ENCODE assay signal across 1 cellular context in the genomic region with DNA sequence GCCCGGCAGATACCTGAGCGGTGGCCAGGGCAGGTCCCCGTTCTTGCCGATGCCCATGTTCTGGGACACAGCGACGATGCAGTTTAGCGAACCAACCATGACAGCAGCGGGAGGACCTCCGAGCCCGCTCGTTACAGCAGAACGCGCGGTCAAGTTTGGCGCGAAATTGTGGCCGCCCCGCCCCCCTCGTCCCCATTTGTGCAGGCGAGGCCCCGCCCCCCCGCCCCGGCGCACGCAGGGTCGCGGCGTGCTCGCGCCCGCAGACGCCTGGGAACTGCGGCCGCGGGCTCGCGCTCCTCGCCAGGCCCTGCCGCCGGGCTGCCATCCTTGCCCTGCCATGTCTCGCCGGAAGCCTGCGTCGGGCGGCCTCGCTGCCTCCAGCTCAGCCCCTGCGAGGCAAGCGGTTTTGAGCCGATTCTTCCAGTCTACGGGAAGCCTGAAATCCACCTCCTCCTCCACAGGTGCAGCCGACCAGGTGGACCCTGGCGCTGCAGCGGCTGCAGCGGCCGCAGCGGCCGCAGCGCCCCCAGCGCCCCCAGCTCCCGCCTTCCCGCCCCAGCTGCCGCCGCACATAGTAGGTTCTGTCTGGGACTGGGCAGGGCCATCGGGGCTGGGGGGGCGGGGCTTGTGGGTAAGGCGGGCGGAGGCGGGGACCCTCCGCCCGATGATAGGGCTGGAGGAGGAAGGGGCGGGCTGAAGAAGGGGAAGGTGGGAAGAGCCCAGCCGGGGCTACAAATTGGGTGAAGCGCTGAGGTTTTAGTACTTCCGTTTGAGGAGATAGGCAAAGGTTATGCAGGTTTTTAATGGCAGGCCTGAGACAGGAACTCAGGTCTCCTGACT.
A peak's percentile ranks its signal among the peaks of the same experiment; 100 is the strongest.
TF ChIP-seq lines count a peak whose summit lies in the region.

A gene (minus strand): TSS at position 593 of the 840 bp plus-strand sequence. CDS start 494 bp downstream, at position 99.
A gene (plus strand): TSS at position 262 of the 840 bp plus-strand sequence. CDS start 76 bp downstream, at position 338.

TF ChIP-seq in HepG2, 621 proteins besides CTCF, POLR2A, EP300 and RAD21 (continued from another document and continues in another):
- TF ChIP-seq, protein P1, sequence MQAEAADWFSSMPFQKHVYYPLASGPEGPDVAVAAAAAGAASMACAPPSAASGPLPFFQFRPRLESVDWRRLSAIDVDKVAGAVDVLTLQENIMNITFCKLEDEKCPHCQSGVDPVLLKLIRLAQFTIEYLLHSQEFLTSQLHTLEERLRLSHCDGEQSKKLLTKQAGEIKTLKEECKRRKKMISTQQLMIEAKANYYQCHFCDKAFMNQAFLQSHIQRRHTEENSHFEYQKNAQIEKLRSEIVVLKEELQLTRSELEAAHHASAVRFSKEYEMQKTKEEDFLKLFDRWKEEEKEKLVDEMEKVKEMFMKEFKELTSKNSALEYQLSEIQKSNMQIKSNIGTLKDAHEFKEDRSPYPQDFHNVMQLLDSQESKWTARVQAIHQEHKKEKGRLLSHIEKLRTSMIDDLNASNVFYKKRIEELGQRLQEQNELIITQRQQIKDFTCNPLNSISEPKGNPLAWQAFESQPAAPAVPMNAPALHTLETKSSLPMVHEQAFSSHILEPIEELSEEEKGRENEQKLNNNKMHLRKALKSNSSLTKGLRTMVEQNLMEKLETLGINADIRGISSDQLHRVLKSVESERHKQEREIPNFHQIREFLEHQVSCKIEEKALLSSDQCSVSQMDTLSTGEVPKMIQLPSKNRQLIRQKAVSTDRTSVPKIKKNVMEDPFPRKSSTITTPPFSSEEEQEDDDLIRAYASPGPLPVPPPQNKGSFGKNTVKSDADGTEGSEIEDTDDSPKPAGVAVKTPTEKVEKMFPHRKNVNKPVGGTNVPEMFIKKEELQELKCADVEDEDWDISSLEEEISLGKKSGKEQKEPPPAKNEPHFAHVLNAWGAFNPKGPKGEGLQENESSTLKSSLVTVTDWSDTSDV (CRISPR knock-in tag; IDR thresholded peaks at IDR 0.05): peak; percentile 65; the same call in 1 of the 2 replicates
- TF ChIP-seq MLLT10 (CRISPR knock-in tag; IDR thresholded peaks at IDR 0.05): no peak
- TF ChIP-seq NBN (conservative IDR thresholded peaks at IDR 0.05): no peak
- TF ChIP-seq MAFG (CRISPR knock-in tag; IDR thresholded peaks at IDR 0.05): no peak
- TF ChIP-seq ZIK1 (CRISPR knock-in tag; IDR thresholded peaks at IDR 0.05; ENCODE audit: borderline replicate concordance, low read depth): no peak
- TF ChIP-seq ZFP36L2 (CRISPR knock-in tag; IDR thresholded peaks at IDR 0.05): no peak
- no peak; the same call in 1 of the 2 replicates for TF ChIP-seq TGIF2 (CRISPR knock-in tag; IDR thresholded peaks at IDR 0.05)
- 0 out of 2 replicates have a peak, but pooled peaks have one; percentile 22 for TF ChIP-seq ZNF160 (CRISPR knock-in tag; IDR thresholded peaks at IDR 0.05)
- TF ChIP-seq KDM3A (CRISPR knock-in tag; IDR thresholded peaks at IDR 0.05; ENCODE audit: low read depth): no peak
- TF ChIP-seq ZNF737 (CRISPR knock-in tag; IDR thresholded peaks at IDR 0.05; ENCODE audit: borderline replicate concordance): no peak
- 0 out of 2 replicates have a peak, but pooled peaks have one; percentile 45 for TF ChIP-seq ZNF350 (CRISPR knock-in tag; IDR thresholded peaks at IDR 0.05; ENCODE audit: borderline replicate concordance, low read depth)
- TF ChIP-seq, protein P2, sequence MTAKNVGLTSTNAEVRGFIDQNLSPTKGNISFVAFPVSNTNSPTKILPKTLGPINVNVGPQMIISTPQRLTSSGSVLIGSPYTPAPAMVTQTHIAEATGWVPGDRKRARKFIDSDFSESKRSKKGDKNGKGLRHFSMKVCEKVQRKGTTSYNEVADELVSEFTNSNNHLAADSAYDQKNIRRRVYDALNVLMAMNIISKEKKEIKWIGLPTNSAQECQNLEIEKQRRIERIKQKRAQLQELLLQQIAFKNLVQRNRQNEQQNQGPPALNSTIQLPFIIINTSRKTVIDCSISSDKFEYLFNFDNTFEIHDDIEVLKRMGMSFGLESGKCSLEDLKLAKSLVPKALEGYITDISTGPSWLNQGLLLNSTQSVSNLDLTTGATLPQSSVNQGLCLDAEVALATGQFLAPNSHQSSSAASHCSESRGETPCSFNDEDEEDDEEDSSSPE (CRISPR knock-in tag; IDR thresholded peaks at IDR 0.05): peak; percentile 90
- no peak for TF ChIP-seq ZNF605 (CRISPR knock-in tag; IDR thresholded peaks at IDR 0.05)
- TF ChIP-seq ZNF772 (CRISPR knock-in tag; IDR thresholded peaks at IDR 0.05): peak; percentile 68; the same call in 1 of the 2 replicates
- TF ChIP-seq, protein P3, sequence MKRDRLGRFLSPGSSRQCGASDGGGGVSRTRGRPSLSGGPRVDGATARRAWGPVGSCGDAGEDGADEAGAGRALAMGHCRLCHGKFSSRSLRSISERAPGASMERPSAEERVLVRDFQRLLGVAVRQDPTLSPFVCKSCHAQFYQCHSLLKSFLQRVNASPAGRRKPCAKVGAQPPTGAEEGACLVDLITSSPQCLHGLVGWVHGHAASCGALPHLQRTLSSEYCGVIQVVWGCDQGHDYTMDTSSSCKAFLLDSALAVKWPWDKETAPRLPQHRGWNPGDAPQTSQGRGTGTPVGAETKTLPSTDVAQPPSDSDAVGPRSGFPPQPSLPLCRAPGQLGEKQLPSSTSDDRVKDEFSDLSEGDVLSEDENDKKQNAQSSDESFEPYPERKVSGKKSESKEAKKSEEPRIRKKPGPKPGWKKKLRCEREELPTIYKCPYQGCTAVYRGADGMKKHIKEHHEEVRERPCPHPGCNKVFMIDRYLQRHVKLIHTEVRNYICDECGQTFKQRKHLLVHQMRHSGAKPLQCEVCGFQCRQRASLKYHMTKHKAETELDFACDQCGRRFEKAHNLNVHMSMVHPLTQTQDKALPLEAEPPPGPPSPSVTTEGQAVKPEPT (CRISPR knock-in tag; IDR thresholded peaks at IDR 0.05; ENCODE audit: low read depth): 0 out of 2 replicates have a peak, but pooled peaks have one; percentile 67
- no peak for TF ChIP-seq ZNF562 (CRISPR knock-in tag; IDR thresholded peaks at IDR 0.05; ENCODE audit: borderline replicate concordance)
- TF ChIP-seq HDAC1 (CRISPR knock-in tag; IDR thresholded peaks at IDR 0.05): peak; percentile 90
- TF ChIP-seq RBM39 (IDR thresholded peaks at IDR 0.05; ENCODE audit: low read depth, low read length, poor library complexity, severe bottlenecking): no peak
- TF ChIP-seq HDAC6 (IDR thresholded peaks at IDR 0.05; ENCODE audit: low read depth, low read length): no peak
- TF ChIP-seq KLF12 (CRISPR knock-in tag; IDR thresholded peaks at IDR 0.05; ENCODE audit: borderline replicate concordance): 0 out of 2 replicates have a peak, but pooled peaks have one; percentile 35
- TF ChIP-seq GTF3A (CRISPR knock-in tag; conservative IDR thresholded peaks at IDR 0.05): no peak; the same call in 1 of the 2 replicates
- TF ChIP-seq, protein P4, sequence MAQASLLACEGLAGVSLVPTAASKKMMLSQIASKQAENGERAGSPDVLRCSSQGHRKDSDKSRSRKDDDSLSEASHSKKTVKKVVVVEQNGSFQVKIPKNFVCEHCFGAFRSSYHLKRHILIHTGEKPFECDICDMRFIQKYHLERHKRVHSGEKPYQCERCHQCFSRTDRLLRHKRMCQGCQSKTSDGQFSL (CRISPR knock-in tag; IDR thresholded peaks at IDR 0.05): no peak
- TF ChIP-seq RFXANK (CRISPR knock-in tag; IDR thresholded peaks at IDR 0.05): no peak
- TF ChIP-seq ZNF180 (CRISPR knock-in tag; IDR thresholded peaks at IDR 0.05; ENCODE audit: borderline replicate concordance, low read depth): no peak
- no peak for TF ChIP-seq ZNF3 (CRISPR knock-in tag; IDR thresholded peaks at IDR 0.05)
- TF ChIP-seq, protein P5, sequence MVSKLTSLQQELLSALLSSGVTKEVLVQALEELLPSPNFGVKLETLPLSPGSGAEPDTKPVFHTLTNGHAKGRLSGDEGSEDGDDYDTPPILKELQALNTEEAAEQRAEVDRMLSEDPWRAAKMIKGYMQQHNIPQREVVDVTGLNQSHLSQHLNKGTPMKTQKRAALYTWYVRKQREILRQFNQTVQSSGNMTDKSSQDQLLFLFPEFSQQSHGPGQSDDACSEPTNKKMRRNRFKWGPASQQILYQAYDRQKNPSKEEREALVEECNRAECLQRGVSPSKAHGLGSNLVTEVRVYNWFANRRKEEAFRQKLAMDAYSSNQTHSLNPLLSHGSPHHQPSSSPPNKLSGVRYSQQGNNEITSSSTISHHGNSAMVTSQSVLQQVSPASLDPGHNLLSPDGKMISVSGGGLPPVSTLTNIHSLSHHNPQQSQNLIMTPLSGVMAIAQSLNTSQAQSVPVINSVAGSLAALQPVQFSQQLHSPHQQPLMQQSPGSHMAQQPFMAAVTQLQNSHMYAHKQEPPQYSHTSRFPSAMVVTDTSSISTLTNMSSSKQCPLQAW (CRISPR knock-in tag; IDR thresholded peaks at IDR 0.05): no peak
- no peak for TF ChIP-seq SMC3 (IDR thresholded peaks at IDR 0.05; ENCODE audit: low read length)
- TF ChIP-seq ZFP41 (CRISPR knock-in tag; IDR thresholded peaks at IDR 0.05; ENCODE audit: borderline replicate concordance): no peak; the same call in 1 of the 2 replicates
- TF ChIP-seq ZC3H4 (CRISPR knock-in tag; IDR thresholded peaks at IDR 0.05; ENCODE audit: borderline replicate concordance): no peak
- TF ChIP-seq ZNF577 (CRISPR knock-in tag; IDR thresholded peaks at IDR 0.05; ENCODE audit: borderline replicate concordance, low read depth): no peak
- TF ChIP-seq SMAD1 (CRISPR knock-in tag; IDR thresholded peaks at IDR 0.05; ENCODE audit: borderline replicate concordance, low read depth): 0 out of 2 replicates have a peak, but pooled peaks have one; percentile 80
- no peak for TF ChIP-seq ZNF382 (CRISPR knock-in tag; IDR thresholded peaks at IDR 0.05; ENCODE audit: borderline replicate concordance)
- no peak for TF ChIP-seq SOX6 (IDR thresholded peaks at IDR 0.05)
- no peak for TF ChIP-seq SOX6 (CRISPR knock-in tag; IDR thresholded peaks at IDR 0.05)
- TF ChIP-seq ZNF558 (CRISPR knock-in tag; IDR thresholded peaks at IDR 0.05; ENCODE audit: borderline replicate concordance): 0 out of 2 replicates have a peak, but pooled peaks have one; percentile 39
- TF ChIP-seq, protein P6, sequence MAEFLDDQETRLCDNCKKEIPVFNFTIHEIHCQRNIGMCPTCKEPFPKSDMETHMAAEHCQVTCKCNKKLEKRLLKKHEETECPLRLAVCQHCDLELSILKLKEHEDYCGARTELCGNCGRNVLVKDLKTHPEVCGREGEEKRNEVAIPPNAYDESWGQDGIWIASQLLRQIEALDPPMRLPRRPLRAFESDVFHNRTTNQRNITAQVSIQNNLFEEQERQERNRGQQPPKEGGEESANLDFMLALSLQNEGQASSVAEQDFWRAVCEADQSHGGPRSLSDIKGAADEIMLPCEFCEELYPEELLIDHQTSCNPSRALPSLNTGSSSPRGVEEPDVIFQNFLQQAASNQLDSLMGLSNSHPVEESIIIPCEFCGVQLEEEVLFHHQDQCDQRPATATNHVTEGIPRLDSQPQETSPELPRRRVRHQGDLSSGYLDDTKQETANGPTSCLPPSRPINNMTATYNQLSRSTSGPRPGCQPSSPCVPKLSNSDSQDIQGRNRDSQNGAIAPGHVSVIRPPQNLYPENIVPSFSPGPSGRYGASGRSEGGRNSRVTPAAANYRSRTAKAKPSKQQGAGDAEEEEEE (CRISPR knock-in tag; IDR thresholded peaks at IDR 0.05; ENCODE audit: borderline replicate concordance): no peak
- TF ChIP-seq NONO (IDR thresholded peaks at IDR 0.05): no peak
- peak; percentile 61 for TF ChIP-seq NONO (CRISPR knock-in tag; conservative IDR thresholded peaks at IDR 0.05)
- TF ChIP-seq, protein P7, sequence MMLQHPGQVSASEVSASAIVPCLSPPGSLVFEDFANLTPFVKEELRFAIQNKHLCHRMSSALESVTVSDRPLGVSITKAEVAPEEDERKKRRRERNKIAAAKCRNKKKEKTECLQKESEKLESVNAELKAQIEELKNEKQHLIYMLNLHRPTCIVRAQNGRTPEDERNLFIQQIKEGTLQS (CRISPR knock-in tag; IDR thresholded peaks at IDR 0.05): no peak
- TF ChIP-seq, protein P8, sequence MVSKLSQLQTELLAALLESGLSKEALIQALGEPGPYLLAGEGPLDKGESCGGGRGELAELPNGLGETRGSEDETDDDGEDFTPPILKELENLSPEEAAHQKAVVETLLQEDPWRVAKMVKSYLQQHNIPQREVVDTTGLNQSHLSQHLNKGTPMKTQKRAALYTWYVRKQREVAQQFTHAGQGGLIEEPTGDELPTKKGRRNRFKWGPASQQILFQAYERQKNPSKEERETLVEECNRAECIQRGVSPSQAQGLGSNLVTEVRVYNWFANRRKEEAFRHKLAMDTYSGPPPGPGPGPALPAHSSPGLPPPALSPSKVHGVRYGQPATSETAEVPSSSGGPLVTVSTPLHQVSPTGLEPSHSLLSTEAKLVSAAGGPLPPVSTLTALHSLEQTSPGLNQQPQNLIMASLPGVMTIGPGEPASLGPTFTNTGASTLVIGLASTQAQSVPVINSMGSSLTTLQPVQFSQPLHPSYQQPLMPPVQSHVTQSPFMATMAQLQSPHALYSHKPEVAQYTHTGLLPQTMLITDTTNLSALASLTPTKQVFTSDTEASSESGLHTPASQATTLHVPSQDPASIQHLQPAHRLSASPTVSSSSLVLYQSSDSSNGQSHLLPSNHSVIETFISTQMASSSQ (IDR thresholded peaks at IDR 0.05; ENCODE audit: low read depth): no peak
- TF ChIP-seq, protein P8 (CRISPR knock-in tag; IDR thresholded peaks at IDR 0.05; ENCODE audit: borderline replicate concordance): 0 out of 2 replicates have a peak, but pooled peaks have one; percentile 38
- no peak for TF ChIP-seq RBAK (CRISPR knock-in tag; IDR thresholded peaks at IDR 0.05)
